Comparison of ENCODE assay signal across 1 cellular context in the genomic region with DNA sequence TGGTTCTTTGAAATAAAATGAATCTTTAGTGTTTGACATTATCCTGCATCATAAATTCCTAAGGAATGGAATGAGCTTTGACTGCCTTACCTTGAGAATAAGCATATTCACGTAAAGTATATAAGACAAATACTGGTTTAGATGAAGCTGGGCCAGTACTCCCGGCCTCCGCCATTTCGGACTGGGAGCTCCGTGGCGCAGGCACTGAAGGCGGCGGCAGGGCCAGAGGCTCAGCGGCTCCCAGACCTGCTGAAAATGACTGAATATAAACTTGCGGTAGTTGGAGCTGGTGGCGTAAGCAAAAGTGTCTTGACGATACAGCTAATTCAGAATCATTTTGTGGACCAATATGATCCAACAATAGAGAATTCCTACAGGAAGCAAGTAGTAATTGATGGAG.
TF ChIP-seq lines count a peak whose summit lies in the region.

No MANE protein-coding gene starts in this region.

TF ChIP-seq in GM23338, 12 proteins besides CTCF, POLR2A, EP300 and RAD21:
- TF ChIP-seq ZNF331 (CRISPR knock-in tag; IDR thresholded peaks at IDR 0.05; ENCODE audit: low read depth) = no peak
- TF ChIP-seq, protein P1, sequence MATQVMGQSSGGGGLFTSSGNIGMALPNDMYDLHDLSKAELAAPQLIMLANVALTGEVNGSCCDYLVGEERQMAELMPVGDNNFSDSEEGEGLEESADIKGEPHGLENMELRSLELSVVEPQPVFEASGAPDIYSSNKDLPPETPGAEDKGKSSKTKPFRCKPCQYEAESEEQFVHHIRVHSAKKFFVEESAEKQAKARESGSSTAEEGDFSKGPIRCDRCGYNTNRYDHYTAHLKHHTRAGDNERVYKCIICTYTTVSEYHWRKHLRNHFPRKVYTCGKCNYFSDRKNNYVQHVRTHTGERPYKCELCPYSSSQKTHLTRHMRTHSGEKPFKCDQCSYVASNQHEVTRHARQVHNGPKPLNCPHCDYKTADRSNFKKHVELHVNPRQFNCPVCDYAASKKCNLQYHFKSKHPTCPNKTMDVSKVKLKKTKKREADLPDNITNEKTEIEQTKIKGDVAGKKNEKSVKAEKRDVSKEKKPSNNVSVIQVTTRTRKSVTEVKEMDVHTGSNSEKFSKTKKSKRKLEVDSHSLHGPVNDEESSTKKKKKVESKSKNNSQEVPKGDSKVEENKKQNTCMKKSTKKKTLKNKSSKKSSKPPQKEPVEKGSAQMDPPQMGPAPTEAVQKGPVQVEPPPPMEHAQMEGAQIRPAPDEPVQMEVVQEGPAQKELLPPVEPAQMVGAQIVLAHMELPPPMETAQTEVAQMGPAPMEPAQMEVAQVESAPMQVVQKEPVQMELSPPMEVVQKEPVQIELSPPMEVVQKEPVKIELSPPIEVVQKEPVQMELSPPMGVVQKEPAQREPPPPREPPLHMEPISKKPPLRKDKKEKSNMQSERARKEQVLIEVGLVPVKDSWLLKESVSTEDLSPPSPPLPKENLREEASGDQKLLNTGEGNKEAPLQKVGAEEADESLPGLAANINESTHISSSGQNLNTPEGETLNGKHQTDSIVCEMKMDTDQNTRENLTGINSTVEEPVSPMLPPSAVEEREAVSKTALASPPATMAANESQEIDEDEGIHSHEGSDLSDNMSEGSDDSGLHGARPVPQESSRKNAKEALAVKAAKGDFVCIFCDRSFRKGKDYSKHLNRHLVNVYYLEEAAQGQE (IDR thresholded peaks at IDR 0.05; ENCODE audit: unreplicated experiment) = no peak
- no peak for TF ChIP-seq NANOG (IDR thresholded peaks at IDR 0.05; ENCODE audit: borderline replicate concordance)
- TF ChIP-seq, protein P2, sequence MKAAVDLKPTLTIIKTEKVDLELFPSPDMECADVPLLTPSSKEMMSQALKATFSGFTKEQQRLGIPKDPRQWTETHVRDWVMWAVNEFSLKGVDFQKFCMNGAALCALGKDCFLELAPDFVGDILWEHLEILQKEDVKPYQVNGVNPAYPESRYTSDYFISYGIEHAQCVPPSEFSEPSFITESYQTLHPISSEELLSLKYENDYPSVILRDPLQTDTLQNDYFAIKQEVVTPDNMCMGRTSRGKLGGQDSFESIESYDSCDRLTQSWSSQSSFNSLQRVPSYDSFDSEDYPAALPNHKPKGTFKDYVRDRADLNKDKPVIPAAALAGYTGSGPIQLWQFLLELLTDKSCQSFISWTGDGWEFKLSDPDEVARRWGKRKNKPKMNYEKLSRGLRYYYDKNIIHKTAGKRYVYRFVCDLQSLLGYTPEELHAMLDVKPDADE (IDR thresholded peaks at IDR 0.05) = no peak
- TF ChIP-seq EZH2phosphoT487 (IDR thresholded peaks at IDR 0.05; ENCODE audit: unreplicated experiment) = no peak
- TF ChIP-seq EZH2 (IDR thresholded peaks at IDR 0.05; ENCODE audit: low read depth, unreplicated experiment) = no peak
- no peak for TF ChIP-seq JUNB (IDR thresholded peaks at IDR 0.05; ENCODE audit: unreplicated experiment)
- TF ChIP-seq, protein P3, sequence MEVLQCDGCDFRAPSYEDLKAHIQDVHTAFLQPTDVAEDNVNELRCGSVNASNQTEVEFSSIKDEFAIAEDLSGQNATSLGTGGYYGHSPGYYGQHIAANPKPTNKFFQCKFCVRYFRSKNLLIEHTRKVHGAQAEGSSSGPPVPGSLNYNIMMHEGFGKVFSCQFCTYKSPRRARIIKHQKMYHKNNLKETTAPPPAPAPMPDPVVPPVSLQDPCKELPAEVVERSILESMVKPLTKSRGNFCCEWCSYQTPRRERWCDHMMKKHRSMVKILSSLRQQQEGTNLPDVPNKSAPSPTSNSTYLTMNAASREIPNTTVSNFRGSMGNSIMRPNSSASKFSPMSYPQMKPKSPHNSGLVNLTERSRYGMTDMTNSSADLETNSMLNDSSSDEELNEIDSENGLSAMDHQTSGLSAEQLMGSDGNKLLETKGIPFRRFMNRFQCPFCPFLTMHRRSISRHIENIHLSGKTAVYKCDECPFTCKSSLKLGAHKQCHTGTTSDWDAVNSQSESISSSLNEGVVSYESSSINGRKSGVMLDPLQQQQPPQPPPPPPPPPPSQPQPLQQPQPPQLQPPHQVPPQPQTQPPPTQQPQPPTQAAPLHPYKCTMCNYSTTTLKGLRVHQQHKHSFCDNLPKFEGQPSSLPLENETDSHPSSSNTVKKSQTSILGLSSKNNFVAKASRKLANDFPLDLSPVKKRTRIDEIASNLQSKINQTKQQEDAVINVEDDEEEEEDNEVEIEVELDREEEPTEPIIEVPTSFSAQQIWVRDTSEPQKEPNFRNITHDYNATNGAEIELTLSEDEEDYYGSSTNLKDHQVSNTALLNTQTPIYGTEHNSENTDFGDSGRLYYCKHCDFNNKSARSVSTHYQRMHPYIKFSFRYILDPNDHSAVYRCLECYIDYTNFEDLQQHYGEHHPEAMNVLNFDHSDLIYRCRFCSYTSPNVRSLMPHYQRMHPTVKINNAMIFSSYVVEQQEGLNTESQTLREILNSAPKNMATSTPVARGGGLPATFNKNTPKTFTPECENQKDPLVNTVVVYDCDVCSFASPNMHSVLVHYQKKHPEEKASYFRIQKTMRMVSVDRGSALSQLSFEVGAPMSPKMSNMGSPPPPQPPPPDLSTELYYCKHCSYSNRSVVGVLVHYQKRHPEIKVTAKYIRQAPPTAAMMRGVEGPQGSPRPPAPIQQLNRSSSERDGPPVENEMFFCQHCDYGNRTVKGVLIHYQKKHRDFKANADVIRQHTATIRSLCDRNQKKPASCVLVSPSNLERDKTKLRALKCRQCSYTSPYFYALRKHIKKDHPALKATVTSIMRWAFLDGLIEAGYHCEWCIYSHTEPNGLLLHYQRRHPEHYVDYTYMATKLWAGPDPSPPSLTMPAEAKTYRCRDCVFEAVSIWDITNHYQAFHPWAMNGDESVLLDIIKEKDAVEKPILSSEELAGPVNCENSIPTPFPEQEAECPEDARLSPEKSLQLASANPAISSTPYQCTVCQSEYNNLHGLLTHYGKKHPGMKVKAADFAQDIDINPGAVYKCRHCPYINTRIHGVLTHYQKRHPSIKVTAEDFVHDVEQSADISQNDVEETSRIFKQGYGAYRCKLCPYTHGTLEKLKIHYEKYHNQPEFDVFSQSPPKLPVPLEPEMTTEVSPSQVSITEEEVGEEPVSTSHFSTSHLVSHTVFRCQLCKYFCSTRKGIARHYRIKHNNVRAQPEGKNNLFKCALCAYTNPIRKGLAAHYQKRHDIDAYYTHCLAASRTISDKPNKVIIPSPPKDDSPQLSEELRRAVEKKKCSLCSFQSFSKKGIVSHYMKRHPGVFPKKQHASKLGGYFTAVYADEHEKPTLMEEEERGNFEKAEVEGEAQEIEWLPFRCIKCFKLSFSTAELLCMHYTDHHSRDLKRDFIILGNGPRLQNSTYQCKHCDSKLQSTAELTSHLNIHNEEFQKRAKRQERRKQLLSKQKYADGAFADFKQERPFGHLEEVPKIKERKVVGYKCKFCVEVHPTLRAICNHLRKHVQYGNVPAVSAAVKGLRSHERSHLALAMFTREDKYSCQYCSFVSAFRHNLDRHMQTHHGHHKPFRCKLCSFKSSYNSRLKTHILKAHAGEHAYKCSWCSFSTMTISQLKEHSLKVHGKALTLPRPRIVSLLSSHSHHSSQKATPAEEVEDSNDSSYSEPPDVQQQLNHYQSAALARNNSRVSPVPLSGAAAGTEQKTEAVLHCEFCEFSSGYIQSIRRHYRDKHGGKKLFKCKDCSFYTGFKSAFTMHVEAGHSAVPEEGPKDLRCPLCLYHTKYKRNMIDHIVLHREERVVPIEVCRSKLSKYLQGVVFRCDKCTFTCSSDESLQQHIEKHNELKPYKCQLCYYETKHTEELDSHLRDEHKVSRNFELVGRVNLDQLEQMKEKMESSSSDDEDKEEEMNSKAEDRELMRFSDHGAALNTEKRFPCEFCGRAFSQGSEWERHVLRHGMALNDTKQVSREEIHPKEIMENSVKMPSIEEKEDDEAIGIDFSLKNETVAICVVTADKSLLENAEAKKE (CRISPR knock-in tag; IDR thresholded peaks at IDR 0.05) = no peak
- TF ChIP-seq CREB1 (CRISPR knock-in tag; IDR thresholded peaks at IDR 0.05; ENCODE audit: low read depth) = no peak
- no peak for TF ChIP-seq STAT1 (IDR thresholded peaks at IDR 0.05; ENCODE audit: unreplicated experiment)
- TF ChIP-seq ZNF114 (CRISPR knock-in tag; IDR thresholded peaks at IDR 0.05) = no peak
- no peak for TF ChIP-seq POLR2AphosphoS5 (IDR thresholded peaks at IDR 0.05; ENCODE audit: low read depth)
